ENCODE assay signal across 1 cellular context in the genomic region with DNA sequence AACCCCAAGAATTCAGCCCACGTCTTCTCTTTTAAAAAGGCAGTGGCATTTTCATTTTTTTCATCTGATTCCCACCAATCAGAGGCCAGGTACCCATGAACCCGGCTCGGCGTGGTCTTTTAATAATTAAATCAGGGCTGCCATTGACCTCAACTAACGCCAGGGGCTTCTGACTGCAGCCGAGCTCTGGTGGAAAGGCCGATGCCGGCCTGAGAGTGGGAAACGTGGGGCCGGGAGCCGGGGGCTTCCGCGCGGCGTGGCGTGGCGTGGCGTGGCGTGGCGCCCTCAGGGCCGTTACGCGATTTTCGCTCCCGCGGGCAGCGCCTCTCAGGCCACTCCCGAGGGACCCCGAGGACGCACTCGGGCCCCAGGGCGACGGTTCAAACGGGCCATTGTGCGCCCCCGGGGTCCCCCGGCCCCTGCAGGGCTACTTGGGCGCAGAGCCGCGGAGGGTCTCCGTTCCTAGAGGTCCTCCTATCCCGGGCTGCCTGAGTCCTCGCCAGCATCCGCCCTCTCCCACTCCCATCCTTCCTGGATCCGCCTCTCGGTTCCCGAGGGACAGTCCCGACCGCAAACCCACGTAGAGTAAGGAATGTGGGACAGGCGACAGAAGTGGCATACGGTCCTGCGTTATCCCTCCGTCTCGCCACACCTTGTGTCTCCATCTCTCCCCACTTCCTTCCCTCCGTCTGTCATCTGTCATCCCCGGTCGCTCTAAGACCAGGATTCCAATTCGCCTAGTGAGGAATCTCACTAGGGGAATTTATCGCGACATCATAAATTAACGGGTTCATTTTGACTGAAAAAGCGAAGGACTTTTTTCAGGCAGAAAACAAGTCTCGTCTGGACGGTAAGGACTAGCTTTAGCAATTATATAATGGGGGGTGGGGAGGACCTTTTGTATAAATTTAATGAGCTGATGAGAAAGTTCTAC.
TF ChIP-seq lines count a peak whose summit lies in the region.

No MANE protein-coding gene starts in this region.

TF ChIP-seq in HepG2, 621 proteins besides CTCF, POLR2A, EP300 and RAD21 (continued from another document and continues in another):
- TF ChIP-seq NFAT5 (CRISPR knock-in tag; IDR thresholded peaks at IDR 0.05) (no peak; the same call in 1 of the 2 replicates), TP53 (CRISPR knock-in tag; conservative IDR thresholded peaks at IDR 0.05) (no peak), ZFY (CRISPR knock-in tag; IDR thresholded peaks at IDR 0.05) (peak; percentile 83), POLR2AphosphoS2 (IDR thresholded peaks at IDR 0.05; ENCODE audit: low read depth, low read length) (no peak), ZNF160 (CRISPR knock-in tag; IDR thresholded peaks at IDR 0.05) (no peak; the same call in 1 of the 2 replicates), ZNF749 (CRISPR knock-in tag; IDR thresholded peaks at IDR 0.05; ENCODE audit: borderline replicate concordance) (no peak), ZSCAN20 (CRISPR knock-in tag; IDR thresholded peaks at IDR 0.05; ENCODE audit: borderline replicate concordance) (no peak; the same call in 1 of the 2 replicates), ZNF777 (CRISPR knock-in tag; IDR thresholded peaks at IDR 0.05) (peak; percentile 35; the same call in 1 of the 2 replicates), ZNF101 (CRISPR knock-in tag; IDR thresholded peaks at IDR 0.05; ENCODE audit: borderline replicate concordance, low read depth) (no peak), DDIT3 (CRISPR knock-in tag; IDR thresholded peaks at IDR 0.05) (no peak), ZNF75D (CRISPR knock-in tag; IDR thresholded peaks at IDR 0.05; ENCODE audit: borderline replicate concordance) (no peak), HIC2 (CRISPR knock-in tag; IDR thresholded peaks at IDR 0.05; ENCODE audit: low read depth) (no peak), HOXA9 (CRISPR knock-in tag; IDR thresholded peaks at IDR 0.05; ENCODE audit: borderline replicate concordance) (no peak), MIER2 (CRISPR knock-in tag; IDR thresholded peaks at IDR 0.05) (no peak), LBX2 (CRISPR knock-in tag; IDR thresholded peaks at IDR 0.05; ENCODE audit: borderline replicate concordance) (no peak), RBAK (CRISPR knock-in tag; IDR thresholded peaks at IDR 0.05) (no peak), FOXA1 (IDR thresholded peaks at IDR 0.05) (no peak), FOXA1 (CRISPR knock-in tag; IDR thresholded peaks at IDR 0.05) (no peak), RELA (CRISPR knock-in tag; IDR thresholded peaks at IDR 0.05) (0 out of 2 replicates have a peak, but pooled peaks have one; percentile 19), ZNF407 (CRISPR knock-in tag; IDR thresholded peaks at IDR 0.05; ENCODE audit: not compliant biosample characterization) (peak; percentile 83), SRSF9 (IDR thresholded peaks at IDR 0.05; ENCODE audit: borderline replicate concordance, insufficient read depth, low read depth, low read length, poor library complexity, severe bottlenecking) (no peak)
- TF ChIP-seq, protein P1, sequence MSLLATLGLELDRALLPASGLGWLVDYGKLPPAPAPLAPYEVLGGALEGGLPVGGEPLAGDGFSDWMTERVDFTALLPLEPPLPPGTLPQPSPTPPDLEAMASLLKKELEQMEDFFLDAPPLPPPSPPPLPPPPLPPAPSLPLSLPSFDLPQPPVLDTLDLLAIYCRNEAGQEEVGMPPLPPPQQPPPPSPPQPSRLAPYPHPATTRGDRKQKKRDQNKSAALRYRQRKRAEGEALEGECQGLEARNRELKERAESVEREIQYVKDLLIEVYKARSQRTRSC (CRISPR knock-in tag; IDR thresholded peaks at IDR 0.05; ENCODE audit: low read depth), result no peak
- TF ChIP-seq, protein P2, sequence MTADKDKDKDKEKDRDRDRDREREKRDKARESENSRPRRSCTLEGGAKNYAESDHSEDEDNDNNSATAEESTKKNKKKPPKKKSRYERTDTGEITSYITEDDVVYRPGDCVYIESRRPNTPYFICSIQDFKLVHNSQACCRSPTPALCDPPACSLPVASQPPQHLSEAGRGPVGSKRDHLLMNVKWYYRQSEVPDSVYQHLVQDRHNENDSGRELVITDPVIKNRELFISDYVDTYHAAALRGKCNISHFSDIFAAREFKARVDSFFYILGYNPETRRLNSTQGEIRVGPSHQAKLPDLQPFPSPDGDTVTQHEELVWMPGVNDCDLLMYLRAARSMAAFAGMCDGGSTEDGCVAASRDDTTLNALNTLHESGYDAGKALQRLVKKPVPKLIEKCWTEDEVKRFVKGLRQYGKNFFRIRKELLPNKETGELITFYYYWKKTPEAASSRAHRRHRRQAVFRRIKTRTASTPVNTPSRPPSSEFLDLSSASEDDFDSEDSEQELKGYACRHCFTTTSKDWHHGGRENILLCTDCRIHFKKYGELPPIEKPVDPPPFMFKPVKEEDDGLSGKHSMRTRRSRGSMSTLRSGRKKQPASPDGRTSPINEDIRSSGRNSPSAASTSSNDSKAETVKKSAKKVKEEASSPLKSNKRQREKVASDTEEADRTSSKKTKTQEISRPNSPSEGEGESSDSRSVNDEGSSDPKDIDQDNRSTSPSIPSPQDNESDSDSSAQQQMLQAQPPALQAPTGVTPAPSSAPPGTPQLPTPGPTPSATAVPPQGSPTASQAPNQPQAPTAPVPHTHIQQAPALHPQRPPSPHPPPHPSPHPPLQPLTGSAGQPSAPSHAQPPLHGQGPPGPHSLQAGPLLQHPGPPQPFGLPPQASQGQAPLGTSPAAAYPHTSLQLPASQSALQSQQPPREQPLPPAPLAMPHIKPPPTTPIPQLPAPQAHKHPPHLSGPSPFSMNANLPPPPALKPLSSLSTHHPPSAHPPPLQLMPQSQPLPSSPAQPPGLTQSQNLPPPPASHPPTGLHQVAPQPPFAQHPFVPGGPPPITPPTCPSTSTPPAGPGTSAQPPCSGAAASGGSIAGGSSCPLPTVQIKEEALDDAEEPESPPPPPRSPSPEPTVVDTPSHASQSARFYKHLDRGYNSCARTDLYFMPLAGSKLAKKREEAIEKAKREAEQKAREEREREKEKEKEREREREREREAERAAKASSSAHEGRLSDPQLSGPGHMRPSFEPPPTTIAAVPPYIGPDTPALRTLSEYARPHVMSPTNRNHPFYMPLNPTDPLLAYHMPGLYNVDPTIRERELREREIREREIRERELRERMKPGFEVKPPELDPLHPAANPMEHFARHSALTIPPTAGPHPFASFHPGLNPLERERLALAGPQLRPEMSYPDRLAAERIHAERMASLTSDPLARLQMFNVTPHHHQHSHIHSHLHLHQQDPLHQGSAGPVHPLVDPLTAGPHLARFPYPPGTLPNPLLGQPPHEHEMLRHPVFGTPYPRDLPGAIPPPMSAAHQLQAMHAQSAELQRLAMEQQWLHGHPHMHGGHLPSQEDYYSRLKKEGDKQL (CRISPR knock-in tag; IDR thresholded peaks at IDR 0.05; ENCODE audit: low read depth), result no peak
- TF ChIP-seq, protein P3, sequence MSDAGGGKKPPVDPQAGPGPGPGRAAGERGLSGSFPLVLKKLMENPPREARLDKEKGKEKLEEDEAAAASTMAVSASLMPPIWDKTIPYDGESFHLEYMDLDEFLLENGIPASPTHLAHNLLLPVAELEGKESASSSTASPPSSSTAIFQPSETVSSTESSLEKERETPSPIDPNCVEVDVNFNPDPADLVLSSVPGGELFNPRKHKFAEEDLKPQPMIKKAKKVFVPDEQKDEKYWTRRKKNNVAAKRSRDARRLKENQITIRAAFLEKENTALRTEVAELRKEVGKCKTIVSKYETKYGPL (CRISPR knock-in tag; IDR thresholded peaks at IDR 0.05), result no peak; the same call in 1 of the 2 replicates
